ENCODE assay signal across 12 cellular contexts in the genomic region with DNA sequence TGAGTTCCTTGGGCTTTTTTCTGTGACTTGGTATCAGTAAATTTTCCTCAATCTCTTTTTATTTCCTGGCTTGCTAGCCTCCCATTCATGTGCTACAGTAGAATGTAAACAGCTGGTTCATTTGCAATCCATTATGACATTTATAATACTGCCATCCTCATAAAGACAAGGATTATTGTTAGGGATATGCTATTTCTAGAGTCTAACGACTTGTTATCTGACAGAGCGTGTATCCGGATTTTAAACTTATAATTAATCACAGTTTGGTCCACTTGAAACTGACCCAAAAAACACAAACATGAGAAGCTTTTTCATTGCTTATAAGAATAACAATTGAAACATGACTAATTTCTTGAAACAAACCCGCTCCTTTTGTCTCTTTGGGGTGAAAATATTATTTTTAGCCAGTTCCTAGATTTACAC.
DNase-seq lines count a peak whose midpoint lies in the region; ATAC-seq and TF ChIP-seq lines count a peak whose summit lies in the region.
"Had no signal": no experiment of that assay in that cellular context is flagged by ENCODE, and none has a peak within 500 bp of the region (broad histone marks: within the 10 kb centered on the region; RNA-seq: fewer than 3 reads in every experiment).

No MANE protein-coding gene starts in this region.

- H4K5ac ChIP-seq in mesendoderm (ENCODE audit: low read length), result no peak overlapping the region

- no peak overlapping the region for H2BK120ac ChIP-seq in mesendoderm (ENCODE audit: low read depth, low read length)

- no peak overlapping the region for H2BK5ac ChIP-seq in mesendoderm (ENCODE audit: low read length)

- H2BK15ac ChIP-seq in mesendoderm (replicated peaks; ENCODE audit: low read depth), result no peak overlapping the region

- no peaks in the 10 kb centered on the region for H3K79me1 ChIP-seq in mesendoderm (ENCODE audit: low read length)

- peaks cover 7% of the 10 kb centered on the region for H3K4me1 ChIP-seq in mesendoderm (ENCODE audit: control insufficient read depth, low read depth, low read length)

- H4K8ac ChIP-seq in mesendoderm (ENCODE audit: low read depth, low read length), result no peak overlapping the region

- peak; percentile 38 for DNase-seq in GM04504 (ENCODE audit: low read depth)
- DNase-seq in astrocyte of the cerebellum (ENCODE audit: low read depth), result peak; percentile 72
- no peak for DNase-seq in mesendoderm
- DNase-seq in NCI-H187 (lab: John Stamatoyannopoulos, UW), result no peak
- no peak for DNase-seq in CD14-positive monocyte (ENCODE audit: low spot score)
- DNase-seq in HuH-7 (ENCODE audit: low spot score), result no peak
- DNase-seq: activated naive CD8-positive, alpha-beta T cell treated with anti-CD3 and anti-CD28 coated beads, Interleukin-2, amount 10 ng/mL, durations not matched to agents 7 days and 5 days; NCI-H187 treated with DMSO at 0.1 percent for 48 hours; PC-9 had no signal

- H3K4me3 ChIP-seq in astrocyte of the cerebellum (ENCODE audit: low read depth, low read length) (no peak overlapping the region), mesendoderm (ENCODE audit: low read length) (no peak overlapping the region)

- H3K23ac ChIP-seq in mesendoderm (ENCODE audit: low read length), result no peak overlapping the region

- no peaks in the 10 kb centered on the region for H3K4me1 Mint-ChIP-seq in CD14-positive monocyte
- H3K4me1 Mint-ChIP-seq: activated naive CD8-positive, alpha-beta T cell treated with anti-CD3 and anti-CD28 coated beads, Interleukin-2, amount 10 ng/mL, durations not matched to agents 7 days and 5 days had no signal

- no peaks in the 10 kb centered on the region for H3K79me2 ChIP-seq in mesendoderm (ENCODE audit: control insufficient read depth, insufficient read depth, low read length)

- H2AK5ac ChIP-seq in mesendoderm (ENCODE audit: low read length), result no peak overlapping the region

- H3K36me3 Mint-ChIP-seq in CD14-positive monocyte, result no peaks in the 10 kb centered on the region
- H3K36me3 Mint-ChIP-seq: activated naive CD8-positive, alpha-beta T cell treated with anti-CD3 and anti-CD28 coated beads, Interleukin-2, amount 10 ng/mL, durations not matched to agents 7 days and 5 days had no signal

- TF ChIP-seq CTCF in astrocyte of the cerebellum (IDR thresholded peaks at IDR 0.05; ENCODE audit: low read depth, low read length, missing control alignments) (no peak), CD14-positive monocyte (IDR thresholded peaks at IDR 0.05) (no peak)

- H3K56ac ChIP-seq in mesendoderm (ENCODE audit: low read length), result peak overlapping the region; percentile 50

- H3K4me3 Mint-ChIP-seq in CD14-positive monocyte, result no peak overlapping the region
- H3K4me3 Mint-ChIP-seq: activated naive CD8-positive, alpha-beta T cell treated with anti-CD3 and anti-CD28 coated beads, Interleukin-2, amount 10 ng/mL, durations not matched to agents 7 days and 5 days; T-helper 1 cell treated with Interleukin-12 subunit alpha and Interleukin-12 subunit beta and Interleukin-4 antibody, amounts not matched to agents 30 μg/mL and 1 μg/mL, for 36 hours had no signal

- no CpG with 5 or more reads among the region's 4 CpGs for WGBS in mesendoderm (ENCODE audit: extremely low coverage, insufficient coverage, low lambda C conversion rate)

- ATAC-seq in HG03045 (IDR thresholded peaks at IDR 0.05; ENCODE audit: unreplicated experiment), result peak; percentile 16
- ATAC-seq in HG02588 (IDR thresholded peaks at IDR 0.05; ENCODE audit: unreplicated experiment), result no peak

- no peaks in the 10 kb centered on the region for H3K27me3 Mint-ChIP-seq in CD14-positive monocyte (ENCODE audit: low read depth in 3 of 3)

- no peaks in the 10 kb centered on the region for H3K36me3 ChIP-seq in mesendoderm (ENCODE audit: control insufficient read depth, insufficient read depth, low read length)

- no peak overlapping the region for H3K4ac ChIP-seq in mesendoderm (ENCODE audit: low read depth, low read length)

- no peak overlapping the region for H3K9ac ChIP-seq in mesendoderm (ENCODE audit: low read length)

- no peaks in the 10 kb centered on the region for H3K27me3 ChIP-seq in mesendoderm (ENCODE audit: insufficient read depth, low read length, poor library complexity)

- in situ Hi-C loops in astrocyte of the cerebellum (cut with HindIII; ENCODE audit: low sequenced_read_pairs), result no loop called here

- no peak overlapping the region for H3K27ac ChIP-seq in mesendoderm (ENCODE audit: low read depth, low read length)
- H3K27ac ChIP-seq: PC-9 had no signal

- H3K27ac Mint-ChIP-seq in CD14-positive monocyte, result no peak overlapping the region
- H3K27ac Mint-ChIP-seq: activated naive CD8-positive, alpha-beta T cell treated with anti-CD3 and anti-CD28 coated beads, Interleukin-2, amount 10 ng/mL, durations not matched to agents 7 days and 5 days; T-helper 1 cell treated with Interleukin-12 subunit alpha and Interleukin-12 subunit beta and Interleukin-4 antibody, amounts not matched to agents 30 μg/mL and 1 μg/mL, for 36 hours had no signal

- H3K9me3 Mint-ChIP-seq in CD14-positive monocyte, result peaks cover 0 to 8% (median 4%) of the 10 kb centered on the region in 7 donors
- H3K9me3 Mint-ChIP-seq: T-helper 1 cell treated with Interleukin-12 subunit alpha and Interleukin-12 subunit beta and Interleukin-4 antibody, amounts not matched to agents 30 μg/mL and 1 μg/mL, for 36 hours had no signal

- intact Hi-C loops in CD14-positive monocyte (cut with micrococcal nuclease), result no loop called here

- no peak overlapping the region for H3K18ac ChIP-seq in mesendoderm (ENCODE audit: low read length)

- H3K4me2 ChIP-seq in mesendoderm (ENCODE audit: low read length), result no peak overlapping the region

Comparison
In these comparisons a context has a peak if more than half of its experiments do, and no peak if none do; other contexts are left out.
1. DNase-seq: peak in GM04504 (single experiment) and astrocyte of the cerebellum (single experiment); none in mesendoderm (single experiment), NCI-H187 (0 of 2), CD14-positive monocyte (single experiment) and HuH-7 (single experiment).